ENCODE assay signal across 24 cellular contexts in the genomic region with DNA sequence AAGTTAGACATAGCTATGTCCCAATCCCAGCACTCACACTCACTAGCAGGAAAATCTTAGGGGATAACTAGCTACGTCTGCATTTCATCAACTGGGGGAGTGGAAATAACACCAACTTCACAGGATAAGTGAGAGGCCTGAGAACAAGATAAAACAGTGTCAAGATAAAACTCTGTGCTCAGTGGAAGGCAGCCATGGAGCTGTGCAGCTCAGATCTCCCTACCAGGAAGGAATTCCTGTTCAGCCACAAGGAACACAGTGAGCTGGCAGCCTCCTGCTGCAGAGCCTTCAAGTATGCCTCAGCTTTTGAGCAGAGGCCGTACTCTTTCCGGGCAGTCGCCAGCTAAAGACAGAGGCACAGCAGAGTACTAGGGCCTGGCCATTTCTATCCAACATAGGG.
DNase-seq lines count a peak whose midpoint lies in the region; ATAC-seq and TF ChIP-seq lines count a peak whose summit lies in the region.
"Had no signal": no experiment of that assay in that cellular context is flagged by ENCODE, and none has a peak within 500 bp of the region (broad histone marks: within the 10 kb centered on the region; RNA-seq: fewer than 3 reads in every experiment).

No MANE protein-coding gene starts in this region.

- H3K4me1 ChIP-seq in left ventricle myocardium inferior (peaks cover 15% of the 10 kb centered on the region), hepatocyte (ENCODE audit: insufficient read depth) (no peaks in the 10 kb centered on the region)
- H3K4me1 ChIP-seq: body of pancreas, upper lobe of left lung had no signal

- intact Hi-C loops in Right ventricle myocardium superior (cut with DNase I) (no loop called here), left ventricle myocardium inferior (cut with micrococcal nuclease) (no loop called here), dorsolateral prefrontal cortex (cut with DNase I) (no loop called here)

- H3K9me3 ChIP-seq in left ventricle myocardium inferior (replicated peaks) (no peaks in the 10 kb centered on the region), hepatocyte (ENCODE audit: low read depth) (no peaks in the 10 kb centered on the region)
- H3K9me3 ChIP-seq: body of pancreas, SK-N-SH, upper lobe of left lung had no signal

- H3K79me2 ChIP-seq in hepatocyte: no peaks in the 10 kb centered on the region

- H3K27me3 ChIP-seq in left ventricle myocardium inferior (ENCODE audit: low read depth): peaks cover 25% of the 10 kb centered on the region
- peaks cover 0 to 3% (median 0%) of the 10 kb centered on the region in 45 donors for H3K27me3 ChIP-seq in dorsolateral prefrontal cortex
- H3K27me3 ChIP-seq in hepatocyte: no peaks in the 10 kb centered on the region
- H3K27me3 ChIP-seq: body of pancreas, upper lobe of left lung had no signal

- TF ChIP-seq CTCF in left ventricle myocardium inferior (IDR thresholded peaks at IDR 0.05; ENCODE audit: borderline replicate concordance) (no peak), dorsolateral prefrontal cortex (IDR thresholded peaks at IDR 0.05 in 54 of 56, conservative IDR thresholded peaks at IDR 0.05 in 2 of 56; ENCODE audit: low read depth in 1 of 56, partially characterized antibody in 56 of 56) (no peak), hepatocyte (IDR thresholded peaks at IDR 0.05; ENCODE audit: poor library complexity) (no peak)

- ATAC-seq in Right ventricle myocardium superior (ENCODE audit: poor library complexity) (peak; percentile 58), HG03039 (IDR thresholded peaks at IDR 0.05; ENCODE audit: unreplicated experiment) (no peak), GM21360 (IDR thresholded peaks at IDR 0.05; ENCODE audit: unreplicated experiment) (no peak), GM21717 (IDR thresholded peaks at IDR 0.05; ENCODE audit: unreplicated experiment) (no peak)
- ATAC-seq: activated T-cell treated with anti-CD3 and anti-CD28 coated beads, Interleukin-2, amount 50 U/mL, for 72 hours; body of pancreas; esophagus mucosa; GM12878; HepG2 had no signal

- no peak overlapping the region for H3K4me2 ChIP-seq in hepatocyte
- H3K4me2 ChIP-seq: PC-9, SK-N-SH had no signal

- H3K27ac ChIP-seq in left ventricle myocardium inferior (replicated peaks) (no peak overlapping the region), dorsolateral prefrontal cortex (peak overlapping the region in 31 of 59 donors; percentile 2 to 89 (median 46)), hepatocyte (peak overlapping the region; percentile 57)
- H3K27ac ChIP-seq: body of pancreas, PC-9, skin epidermis, upper lobe of left lung had no signal

- DNase-seq in Right ventricle myocardium superior (no peak), left ventricle myocardium inferior (no peak), dorsolateral prefrontal cortex (peak in 2 of 10 donors; percentile 45 to 52), hepatocyte (ENCODE audit: low spot score) (peak; percentile 56), Kasumi-1 (lab: John Stamatoyannopoulos, UW) (no peak)
- DNase-seq: activated T-cell treated with anti-CD3 and anti-CD28 coated beads, Interleukin-2, amount 50 U/mL, for 72 hours; body of pancreas; C1 segment of cervical spinal cord; GDM1; mesenchymal stem cell; NCI-H1436 treated with DMSO at 0.1 percent for 48 hours; NCI-H748 treated with DMSO at 0.1 percent for 48 hours; PC-9; SK-N-SH; stimulated activated CD4-positive, alpha-beta T cell treated with anti-CD3 and anti-CD28 coated beads, Interleukin-2, amount 100 ng/mL, for 48 hours; T1000 had no signal

- 81% methylated on average over 4 of the region's 4 CpGs for WGBS in hepatocyte (ENCODE audit: low lambda C conversion rate, missing lambda C conversion rate)

- no peaks in the 10 kb centered on the region for H3K9me2 ChIP-seq in hepatocyte (replicated peaks; ENCODE audit: insufficient read depth)
- H3K9me2 ChIP-seq: SK-N-SH had no signal

- H3K36me3 ChIP-seq in left ventricle myocardium inferior (no peaks in the 10 kb centered on the region), hepatocyte (replicated peaks; ENCODE audit: insufficient read depth, low read depth) (no peaks in the 10 kb centered on the region)
- H3K36me3 ChIP-seq: upper lobe of left lung had no signal

- no peaks in the 10 kb centered on the region for H4K20me1 ChIP-seq in hepatocyte (ENCODE audit: insufficient read depth, poor library complexity, severe bottlenecking)

- H2AFZ ChIP-seq in hepatocyte: no peak overlapping the region
- H2AFZ ChIP-seq: PC-9 had no signal

- H3K4me3 ChIP-seq in left ventricle myocardium inferior (no peak overlapping the region), dorsolateral prefrontal cortex (no peak overlapping the region), hepatocyte (no peak overlapping the region)
- H3K4me3 ChIP-seq: body of pancreas, GM12878, PC-9, skin epidermis, upper lobe of left lung had no signal
